In the genomic region with DNA sequence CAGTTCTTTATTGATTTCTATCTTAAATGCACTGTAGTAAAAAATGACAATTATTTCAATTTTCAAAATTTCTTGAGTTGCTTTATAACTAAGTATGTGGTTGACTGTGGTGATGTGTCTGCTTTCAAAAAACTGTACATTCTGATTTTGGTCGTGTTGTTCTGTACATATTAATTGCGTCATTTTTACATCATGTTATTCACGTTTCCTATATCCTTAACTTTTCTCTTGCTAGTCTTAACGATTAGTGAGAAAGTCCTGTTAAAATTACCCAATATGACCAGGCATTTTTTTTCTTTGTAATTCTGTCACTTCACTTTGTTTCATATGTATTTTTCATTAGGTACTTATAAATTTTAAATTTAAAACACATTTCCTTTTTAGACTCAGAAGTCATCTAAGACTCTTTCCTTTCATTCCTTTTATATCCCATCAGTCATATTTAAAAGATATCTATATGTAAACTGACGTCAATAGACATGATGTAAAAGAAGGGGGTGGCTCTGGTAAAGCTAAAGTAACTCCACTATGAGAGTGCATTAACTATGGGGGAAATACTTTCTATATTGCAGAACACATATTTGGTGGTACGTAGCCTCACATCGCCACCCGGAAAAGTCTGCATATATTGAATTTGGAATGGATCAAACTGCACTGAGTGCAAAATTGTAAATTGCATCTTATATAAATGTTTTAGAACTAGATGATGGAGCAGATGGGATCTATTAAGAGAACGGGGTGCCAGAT, we compare ENCODE assay signal across 9 cellular contexts. TPM values are rescaled to one million over a fixed set of nuclear protein-coding genes. Genes with fewer than 3 reads are reported as not detected.
A peak's percentile ranks its signal among the peaks of the same experiment; 100 is the strongest.
DNase-seq lines count a peak whose midpoint lies in the region; ATAC-seq and TF ChIP-seq lines count a peak whose summit lies in the region.
"Had no signal": no experiment of that assay in that cellular context is flagged by ENCODE, and none has a peak within 500 bp of the region (broad histone marks: within the 10 kb centered on the region; RNA-seq: fewer than 3 reads in every experiment).

No MANE protein-coding gene starts in this region.

- DNase-seq in DMS53 (lab: John Stamatoyannopoulos, UW) (peak; percentile 29), DMS53 treated with DMSO at 0.1 percent for 48 hours (lab: John Stamatoyannopoulos, UW; ENCODE audit: unreplicated experiment) (no peak), fibroblast of villous mesenchyme (ENCODE audit: low read depth) (peak; percentile 6), smooth muscle cell (lab: John Stamatoyannopoulos, UW; ENCODE audit: unreplicated experiment) (no peak)
- DNase-seq: MV-4-11 had no signal

- peaks cover 15% of the 10 kb centered on the region for H3K27me3 ChIP-seq in smooth muscle cell (ENCODE audit: low read depth)

- TF ChIP-seq POLR2A in GM18505 (IDR thresholded peaks at IDR 0.05; ENCODE audit: borderline replicate concordance, extremely low read depth, insufficient read depth, insufficient read length) = no peak

- H3K9ac ChIP-seq in smooth muscle cell (ENCODE audit: low read depth) = peak overlapping the region; percentile 95

- H3K27ac ChIP-seq in smooth muscle cell (ENCODE audit: low read depth) = peak overlapping the region; percentile 96

- peak overlapping the region; percentile 100 for H3K4me2 ChIP-seq in smooth muscle cell

- ATAC-seq in SK-N-SH treated with all-trans-retinoic acid at 6 μM for 48 hours (no peak), HG02885 (IDR thresholded peaks at IDR 0.05; ENCODE audit: poor library complexity, unreplicated experiment) (no peak), HG03469 (IDR thresholded peaks at IDR 0.05; ENCODE audit: unreplicated experiment) (no peak), GM18505 (IDR thresholded peaks at IDR 0.05; ENCODE audit: unreplicated experiment) (no peak)

- peaks cover 3% of the 10 kb centered on the region for H3K36me3 ChIP-seq in smooth muscle cell (ENCODE audit: low read depth)

- peaks cover 6% of the 10 kb centered on the region for H3F3A ChIP-seq in smooth muscle cell (ENCODE audit: low read depth)

- WGBS in smooth muscle cell (ENCODE audit: low lambda C conversion rate) = 77% methylated on average over 9 of the region's 9 CpGs

- H3K4me3 ChIP-seq in fibroblast of villous mesenchyme (ENCODE audit: low read depth, low read length) (peak overlapping the region; percentile 95), smooth muscle cell (peak overlapping the region; percentile 91)

- TF ChIP-seq CTCF in fibroblast of villous mesenchyme (IDR thresholded peaks at IDR 0.05; ENCODE audit: insufficient read depth, low read depth, low read length) (no peak), smooth muscle cell (IDR thresholded peaks at IDR 0.05; ENCODE audit: borderline replicate concordance, insufficient read depth, poor library complexity, severe bottlenecking) (no peak)

- H3K79me2 ChIP-seq in smooth muscle cell (ENCODE audit: low read depth) = peaks cover 12% of the 10 kb centered on the region

- H3K4me1 ChIP-seq in smooth muscle cell (ENCODE audit: low read depth) = peaks cover 16% of the 10 kb centered on the region

- peak overlapping the region; percentile 99 for H2AFZ ChIP-seq in smooth muscle cell (ENCODE audit: low read depth)

- H3K9me3 ChIP-seq in smooth muscle cell (replicated peaks; ENCODE audit: low read depth) = no peaks in the 10 kb centered on the region

- no peaks in the 10 kb centered on the region for H4K20me1 ChIP-seq in smooth muscle cell (ENCODE audit: low read depth)

TF ChIP-seq in SK-N-SH treated with all-trans-retinoic acid at 6 μM for 48 hours, 23 proteins besides CTCF, POLR2A, EP300 and RAD21:
- TF ChIP-seq ZC3H10 (CRISPR knock-in tag; IDR thresholded peaks at IDR 0.05) (peak; percentile 59; the same call in 1 of the 2 replicates), ZFP3 (CRISPR knock-in tag; IDR thresholded peaks at IDR 0.05) (no peak)

RNA-seq across cellular contexts. Expression of a gene that starts 1.1 kb away (rescaled TPM):
- 20.3 and 22.0 TPM in 2 replicates for total RNA-seq in fibroblast of villous mesenchyme
- 27.6 and 56.3 TPM in 2 replicates for total RNA-seq in smooth muscle cell
- polyA plus RNA-seq in smooth muscle cell = 43.5 and 44.8 TPM in 2 replicates

Comparison
In these comparisons a context has a peak if more than half of its experiments do, and no peak if none do; other contexts are left out.
1. DNase-seq: peak in DMS53 (single experiment) and fibroblast of villous mesenchyme (single experiment); none in DMS53 treated with DMSO at 0.1 percent for 48 hours (single experiment) and smooth muscle cell (single experiment).